ENCODE assay signal across 25 cellular contexts in genomic region chr5:144236479-144236878, GRCh38.
"Had no signal": no experiment of that assay in that cellular context is flagged by ENCODE, and none has a peak within 500 bp of the region (broad histone marks: within the 10 kb centered on the region; RNA-seq: fewer than 3 reads in every experiment).

No MANE protein-coding gene starts in this region.

- H3K4me3 Mint-ChIP-seq: immature natural killer cell; naive thymus-derived CD4-positive, alpha-beta T cell; natural killer cell treated with Interleukin-12 subunit alpha and Interleukin-12 subunit beta and Interleukin-15 and Interleukin-18, amount 100 ng/mL, for 72 hours; stimulated activated memory B cell treated with anti-CD40 and anti-IgM and Interleukin-4, amounts not matched to agents 10 μg/mL and 1 μg/mL and 100 μg/mL, for 72 hours had no signal

- H3K36me3 Mint-ChIP-seq: immature natural killer cell; naive thymus-derived CD4-positive, alpha-beta T cell; natural killer cell treated with Interleukin-12 subunit alpha and Interleukin-12 subunit beta and Interleukin-15 and Interleukin-18, amount 100 ng/mL, for 72 hours; stimulated activated memory B cell treated with anti-CD40 and anti-IgM and Interleukin-4, amounts not matched to agents 10 μg/mL and 1 μg/mL and 100 μg/mL, for 72 hours had no signal

- H3K36me3 ChIP-seq: left ventricle myocardium inferior, ovary, right atrium auricular region, right lobe of liver, stomach, thyroid gland, transverse colon, upper lobe of left lung had no signal

- DNase-seq: hippocampal formation; immature natural killer cell; kidney; left ventricle myocardium inferior; midbrain; mucosa of descending colon; naive thymus-derived CD4-positive, alpha-beta T cell; ovary; right lobe of liver; stimulated activated CD4-positive, alpha-beta T cell treated with anti-CD3 and anti-CD28 coated beads, Interleukin-1b, Interleukin-23, amount 100 ng/mL, for 48 hours; stimulated activated CD4-positive, alpha-beta T cell treated with anti-CD3 and anti-CD28 coated beads, Interleukin-2, amount 100 ng/mL, for 48 hours; stimulated activated CD4-positive, alpha-beta T cell treated with anti-CD3 and anti-CD28 coated beads, Interleukin-4, amount 100 ng/mL, for 4 hours; stimulated activated CD8-positive, alpha-beta memory T cell treated with anti-CD3 and anti-CD28 coated beads, Interleukin-4, amount 100 ng/mL, for 48 hours; stimulated activated naive CD4-positive, alpha-beta T cell treated with Interleukin-2 at 50 U/mL for 16 hours; stomach; testis; thyroid gland; transverse colon; upper lobe of left lung had no signal

- H3K9me3 ChIP-seq: left ventricle myocardium inferior, mucosa of descending colon, ovary, right atrium auricular region, right lobe of liver, stomach, testis, thyroid gland, transverse colon, upper lobe of left lung had no signal

- H3K27me3 Mint-ChIP-seq: progenitor cell of endocrine pancreas had no signal

- H3K4me1 Mint-ChIP-seq: immature natural killer cell; naive thymus-derived CD4-positive, alpha-beta T cell; stimulated activated memory B cell treated with anti-CD40 and anti-IgM and Interleukin-4, amounts not matched to agents 10 μg/mL and 1 μg/mL and 100 μg/mL, for 72 hours had no signal

- H3K27ac Mint-ChIP-seq: immature natural killer cell; naive thymus-derived CD4-positive, alpha-beta T cell; natural killer cell treated with Interleukin-12 subunit alpha and Interleukin-12 subunit beta and Interleukin-15 and Interleukin-18, amount 100 ng/mL, for 72 hours; progenitor cell of endocrine pancreas; stimulated activated memory B cell treated with anti-CD40 and anti-IgM and Interleukin-4, amounts not matched to agents 10 μg/mL and 1 μg/mL and 100 μg/mL, for 72 hours had no signal

- H3K4me3 ChIP-seq: left ventricle myocardium inferior, lung, mucosa of descending colon, ovary, right atrium auricular region, right lobe of liver, smooth muscle cell, stomach, testis, thyroid gland, transverse colon, upper lobe of left lung had no signal

- H3K27ac ChIP-seq: left ventricle myocardium inferior, ovary, right atrium auricular region, right lobe of liver, stomach, testis, thyroid gland, transverse colon, upper lobe of left lung had no signal

- H3K4me1 ChIP-seq: left ventricle myocardium inferior, right atrium auricular region, right lobe of liver, stomach, testis, thyroid gland, transverse colon, upper lobe of left lung had no signal

- H3K9me3 Mint-ChIP-seq: immature natural killer cell; natural killer cell treated with Interleukin-12 subunit alpha and Interleukin-12 subunit beta and Interleukin-15 and Interleukin-18, amount 100 ng/mL, for 72 hours; stimulated activated memory B cell treated with anti-CD40 and anti-IgM and Interleukin-4, amounts not matched to agents 10 μg/mL and 1 μg/mL and 100 μg/mL, for 72 hours had no signal

- H3K27me3 ChIP-seq: ovary, right atrium auricular region, right lobe of liver, stomach, testis, thyroid gland, transverse colon, upper lobe of left lung had no signal
